17 cellular contexts compared by ENCODE assay signal in the genomic region with DNA sequence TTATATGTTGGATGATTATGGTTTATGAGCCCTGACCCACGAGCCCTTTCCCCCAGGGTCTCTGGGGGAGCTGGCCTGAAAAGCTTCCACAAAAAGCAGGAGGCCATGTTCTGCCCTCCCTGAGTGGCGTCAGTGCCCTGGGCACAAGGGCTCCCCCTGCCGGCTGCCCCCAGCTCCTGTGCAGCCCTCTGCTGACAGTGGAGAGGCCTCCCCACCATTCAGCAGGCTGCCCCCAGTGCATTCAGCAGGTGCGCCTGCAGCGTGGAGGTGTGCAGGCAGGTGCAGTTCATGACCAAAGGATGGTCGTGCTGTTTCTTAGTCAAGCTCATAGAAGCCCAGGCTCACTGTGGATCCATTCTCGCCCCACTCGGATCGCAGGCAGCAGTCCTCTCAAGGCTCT. TPM values are rescaled to one million over a fixed set of nuclear protein-coding genes. Genes with fewer than 3 reads are reported as not detected.
A peak's percentile ranks its signal among the peaks of the same experiment; 100 is the strongest.
DNase-seq lines count a peak whose midpoint lies in the region; TF ChIP-seq lines count a peak whose summit lies in the region.
"Had no signal": no experiment of that assay in that cellular context is flagged by ENCODE, and none has a peak within 500 bp of the region (broad histone marks: within the 10 kb centered on the region; RNA-seq: fewer than 3 reads in every experiment).

No MANE protein-coding gene starts in this region.

- no peak overlapping the region for H3K4me3 ChIP-seq in AG10803 (ENCODE audit: low read length)
- H3K4me3 ChIP-seq in GM12865 (ENCODE audit: low read depth, low read length): no peak overlapping the region
- H3K4me3 ChIP-seq in kidney epithelial cell (ENCODE audit: low read depth, low read length): no peak overlapping the region
- H3K4me3 ChIP-seq: GM23248, heart right ventricle, SK-N-MC, transverse colon had no signal

- CTCF ChIA-PET in RWPE1 (lab: Yijun Ruan, JAX): interaction anchor here (0.6 to 0.7 kb wide), 2 partner anchors 95 to 1596 kb away, joined by 3 to 4 read pairs; no protein-coding TSS in a partner anchor

- POLR2A ChIA-PET in RWPE1 (lab: Yijun Ruan, JAX; ENCODE audit: low non-redundant PET): no interaction called here

- in situ Hi-C loops in GM13977 (cut with MboI; ENCODE audit: low pct_unique_long_range_greater_than_20kb, low sequenced_read_pairs, unreplicated experiment): no loop called here

- H3K27ac ChIP-seq in RWPE1: no peak overlapping the region
- H3K27ac ChIP-seq: GM23248, heart right ventricle, KMS-11, SK-N-MC, transverse colon had no signal

- no peak for DNase-seq in AG10803 (ENCODE audit: low read depth)
- no peak for DNase-seq in GM12865 (ENCODE audit: low read depth)
- no peak for DNase-seq in RWPE1 (ENCODE audit: low spot score)
- DNase-seq in kidney epithelial cell (ENCODE audit: low read depth): no peak
- no peak for DNase-seq in NCI-H226
- DNase-seq in NCI-H1092 (lab: John Stamatoyannopoulos, UW): no peak
- DNase-seq in CD1c-positive myeloid dendritic cell (ENCODE audit: extremely low spot score): no peak
- DNase-seq in GM13977 (ENCODE audit: low spot score): no peak
- DNase-seq: activated CD4-positive, CD25-positive, alpha-beta regulatory T cell treated with anti-CD3 and anti-CD28 coated beads, Interleukin-2, amount 50 U/mL, for 72 hours; EL; GM23248; heart right ventricle; NCI-H2029; transverse colon had no signal

- peaks cover 2% of the 10 kb centered on the region for H3K27me3 ChIP-seq in kidney epithelial cell (ENCODE audit: control insufficient read depth, insufficient read depth, low read length)
- H3K27me3 ChIP-seq: heart right ventricle, transverse colon had no signal

- peak; percentile 11; the same call in 1 of the 2 replicates for TF ChIP-seq CTCF in AG10803 (conservative IDR thresholded peaks at IDR 0.05; ENCODE audit: low read length)
- TF ChIP-seq CTCF in GM12865 (IDR thresholded peaks at IDR 0.05; ENCODE audit: insufficient read depth, low read depth, low read length, missing control alignments): peak; percentile 26
- TF ChIP-seq CTCF in RWPE1 (conservative IDR thresholded peaks at IDR 0.05; ENCODE audit: low read depth): peak; percentile 19; the same call in 1 of the 2 replicates
- TF ChIP-seq CTCF in kidney epithelial cell (IDR thresholded peaks at IDR 0.05; ENCODE audit: insufficient read depth, low read length, poor library complexity, severe bottlenecking): peak; percentile 21
- TF ChIP-seq CTCF in GM13977 (IDR thresholded peaks at IDR 0.05; ENCODE audit: extremely low read depth, insufficient read depth, missing control alignments): no peak

- H3K36me3 ChIP-seq in kidney epithelial cell (ENCODE audit: control insufficient read depth, insufficient read depth, low read length): no peaks in the 10 kb centered on the region
- H3K36me3 ChIP-seq: transverse colon had no signal

RNA-seq across cellular contexts. Expression of a gene that starts 12.5 kb away (rescaled TPM):
- 6.8 and 8.8 TPM in 2 replicates for total RNA-seq in kidney epithelial cell
- total RNA-seq: B cell, GM23248 had no signal

RNA-seq across cellular contexts. Expression of a gene that starts 28.5 kb away (rescaled TPM):
- 36.9 and 53.6 TPM in 2 replicates for total RNA-seq in kidney epithelial cell

RNA-seq across cellular contexts. Expression of a gene that starts 34.8 kb away (rescaled TPM):
- 21.4 and 23.3 TPM in 2 replicates for total RNA-seq in kidney epithelial cell

RNA-seq across cellular contexts. Expression of a gene that starts 40.7 kb away (rescaled TPM):
- 238 and 255 TPM in 2 replicates for total RNA-seq in kidney epithelial cell
